In genomic region chr15:76996526-76997401, GRCh38 we compare ENCODE assay signal across 1 cellular context.
TF ChIP-seq lines count a peak whose summit lies in the region.

No MANE protein-coding gene starts in this region.

TF ChIP-seq in WTC11, 78 proteins besides CTCF, POLR2A, EP300 and RAD21 (continued from another document):
- TF ChIP-seq ZNF396 (CRISPR knock-in tag; IDR thresholded peaks at IDR 0.05; ENCODE audit: borderline replicate concordance) (no peak), ZNF121 (CRISPR knock-in tag; IDR thresholded peaks at IDR 0.05) (no peak), PRRX2 (CRISPR knock-in tag; IDR thresholded peaks at IDR 0.05) (no peak), ATF3 (CRISPR knock-in tag; conservative IDR thresholded peaks at IDR 0.05) (no peak), AFF4 (CRISPR knock-in tag; IDR thresholded peaks at IDR 0.05; ENCODE audit: borderline replicate concordance) (no peak), SOX15 (CRISPR knock-in tag; IDR thresholded peaks at IDR 0.05) (no peak), ESRRA (CRISPR knock-in tag; IDR thresholded peaks at IDR 0.05; ENCODE audit: borderline replicate concordance) (no peak), E2F4 (CRISPR knock-in tag; IDR thresholded peaks at IDR 0.05; ENCODE audit: borderline replicate concordance, low read depth) (no peak), ZNF263 (CRISPR knock-in tag; IDR thresholded peaks at IDR 0.05; ENCODE audit: low read depth) (no peak)
